8 cellular contexts compared by ENCODE assay signal in genomic region chr15:79431636-79432344, GRCh38. TPM values are rescaled to one million over a fixed set of nuclear protein-coding genes. Genes with fewer than 3 reads are reported as not detected.
DNase-seq lines count a peak whose midpoint lies in the region; ATAC-seq and TF ChIP-seq lines count a peak whose summit lies in the region.

TSS of gene MINAR1 (plus strand) at chr15:79432336. CDS start at chr15:79456148, 23,812 bp downstream.

- H4K91ac ChIP-seq in H9 (ENCODE audit: insufficient read length, low read depth, low read length): no peak within 1 kb of the TSS

- H4K5ac ChIP-seq in H9 (ENCODE audit: insufficient read length, low read depth, low read length): no peak within 1 kb of the TSS

- no peak within 1 kb of the TSS for H3K23ac ChIP-seq in H9 (ENCODE audit: insufficient read length, low read depth, low read length)

- H3T11ph ChIP-seq in H9 (ENCODE audit: low read length): no peak within 1 kb of the TSS

- no peak within 1 kb of the TSS for H2AK5ac ChIP-seq in H9 (ENCODE audit: insufficient read length, low read length)

- H3K4ac ChIP-seq in H9 (ENCODE audit: low read depth, low read length): no peak within 1 kb of the TSS

- peaks cover 92% of the 10 kb centered on the region for H3K27me3 Mint-ChIP-seq in H9 (ENCODE audit: low read depth)
- H3K27me3 Mint-ChIP-seq in activated naive CD8-positive, alpha-beta T cell treated with anti-CD3 and anti-CD28 coated beads, Interleukin-2, amount 50 U/mL, for 24 hours: peaks cover 52% of the 10 kb centered on the region

- H3K79me2 ChIP-seq in H9 (ENCODE audit: insufficient read depth, low read length) (no peaks in the 10 kb centered on the region), hepatocyte (no peaks in the 10 kb centered on the region), smooth muscle cell (ENCODE audit: low read depth) (peaks cover 28% of the 10 kb centered on the region)

- no peak within 1 kb of the TSS for H2AFZ ChIP-seq in H9 (ENCODE audit: low read length)
- peak within 1 kb of the TSS; percentile 71 for H2AFZ ChIP-seq in hepatocyte
- H2AFZ ChIP-seq in smooth muscle cell (ENCODE audit: low read depth): peak within 1 kb of the TSS; percentile 68

- DNase-seq in AG08396 (ENCODE audit: low spot score): peak; percentile 69
- DNase-seq in H9: peak; percentile 47
- peak; percentile 11 for DNase-seq in activated naive CD8-positive, alpha-beta T cell treated with anti-CD3 and anti-CD28 coated beads, Interleukin-2, amount 50 U/mL, for 24 hours
- DNase-seq in hepatocyte (ENCODE audit: low spot score): peak; percentile 65
- DNase-seq in smooth muscle cell (lab: John Stamatoyannopoulos, UW; ENCODE audit: unreplicated experiment): peak; percentile 31
- DNase-seq in activated effector memory CD4-positive, alpha-beta T cell treated with anti-CD3 and anti-CD28 coated beads, Interleukin-2, amount 50 U/mL, for 16 hours: no peak
- no peak for DNase-seq in GDM1 (lab: John Stamatoyannopoulos, UW)

- no peak within 1 kb of the TSS for H4K8ac ChIP-seq in H9 (replicated peaks; ENCODE audit: insufficient read length, low read depth, low read length)

- no peak within 1 kb of the TSS for H2BK20ac ChIP-seq in H9 (ENCODE audit: low read depth, low read length, poor library complexity, severe bottlenecking)

- peaks cover 24% of the 10 kb centered on the region for H3K23me2 ChIP-seq in H9 (ENCODE audit: insufficient read length, low read depth, low read length, poor library complexity, severe bottlenecking)

- peaks cover 0 to 2% (median 0%) of the 10 kb centered on the region in 3 experiments; a peak in 2 of 7 replicates for H3K36me3 Mint-ChIP-seq in H9 (ENCODE audit: insufficient read depth in 1 of 3, low read depth in 3 of 3)
- no peaks in the 10 kb centered on the region for H3K36me3 Mint-ChIP-seq in activated naive CD8-positive, alpha-beta T cell treated with anti-CD3 and anti-CD28 coated beads, Interleukin-2, amount 50 U/mL, for 24 hours (ENCODE audit: low read depth)

- peaks cover 9% of the 10 kb centered on the region for H3F3A ChIP-seq in smooth muscle cell (ENCODE audit: low read depth)

- H2BK12ac ChIP-seq in H9 (ENCODE audit: insufficient read length, low read depth, low read length): no peak within 1 kb of the TSS

- peak within 1 kb of the TSS; percentile 64 to 80 for H3K4me3 Mint-ChIP-seq in H9
- H3K4me3 Mint-ChIP-seq in activated naive CD8-positive, alpha-beta T cell treated with anti-CD3 and anti-CD28 coated beads, Interleukin-2, amount 50 U/mL, for 24 hours: no peak within 1 kb of the TSS

- no peak within 1 kb of the TSS for H3K56ac ChIP-seq in H9 (ENCODE audit: insufficient read length, low read depth, low read length)

- H2BK15ac ChIP-seq in H9 (ENCODE audit: low read depth, low read length): no peak within 1 kb of the TSS

- H3K9me3 Mint-ChIP-seq in H9: no peaks in the 10 kb centered on the region
- H3K9me3 Mint-ChIP-seq in activated naive CD8-positive, alpha-beta T cell treated with anti-CD3 and anti-CD28 coated beads, Interleukin-2, amount 50 U/mL, for 24 hours: no peaks in the 10 kb centered on the region

- no peak within 1 kb of the TSS for H3K18ac ChIP-seq in H9 (ENCODE audit: insufficient read length, low read depth, low read length)

- ATAC-seq in activated naive CD8-positive, alpha-beta T cell treated with anti-CD3 and anti-CD28 coated beads, Interleukin-2, amount 50 U/mL, for 24 hours: peak; percentile 60
- ATAC-seq in HG03342 (IDR thresholded peaks at IDR 0.05; ENCODE audit: unreplicated experiment): no peak

- H3K36me3 ChIP-seq in hepatocyte (replicated peaks; ENCODE audit: insufficient read depth, low read depth) (no peaks in the 10 kb centered on the region), smooth muscle cell (ENCODE audit: low read depth) (no peaks in the 10 kb centered on the region)

- TF ChIP-seq CTCF in H9 (conservative IDR thresholded peaks at IDR 0.05) (peak; percentile 50), hepatocyte (IDR thresholded peaks at IDR 0.05; ENCODE audit: poor library complexity) (no peak), smooth muscle cell (IDR thresholded peaks at IDR 0.05; ENCODE audit: borderline replicate concordance, insufficient read depth, poor library complexity, severe bottlenecking) (peak; percentile 45)

- H3K4me2 ChIP-seq in H9 (ENCODE audit: insufficient read depth, insufficient read length, low read length) (peak within 1 kb of the TSS; percentile 73), hepatocyte (peak within 1 kb of the TSS; percentile 99), smooth muscle cell (peak within 1 kb of the TSS; percentile 94)

- peaks cover 30 to 32% of the 10 kb centered on the region in 2 experiments for H3K4me1 Mint-ChIP-seq in H9
- H3K4me1 Mint-ChIP-seq in activated naive CD8-positive, alpha-beta T cell treated with anti-CD3 and anti-CD28 coated beads, Interleukin-2, amount 50 U/mL, for 24 hours: peaks cover 5% of the 10 kb centered on the region

- H3K9me3 ChIP-seq in H9 (ENCODE audit: control insufficient read depth, low read depth, low read length) (no peaks in the 10 kb centered on the region), hepatocyte (ENCODE audit: low read depth) (no peaks in the 10 kb centered on the region), smooth muscle cell (replicated peaks; ENCODE audit: low read depth) (no peaks in the 10 kb centered on the region)

- H3K14ac ChIP-seq in H9 (ENCODE audit: insufficient read depth, low read length): no peak within 1 kb of the TSS; the same call in 1 of the 2 replicates

- H3K4me3 ChIP-seq in hepatocyte (peak within 1 kb of the TSS; percentile 72), smooth muscle cell (peak within 1 kb of the TSS; percentile 68)

- no peaks in the 10 kb centered on the region for H3K9me2 ChIP-seq in hepatocyte (replicated peaks; ENCODE audit: insufficient read depth)

- H3K27ac Mint-ChIP-seq in H9: no peak within 1 kb of the TSS; a peak in 1 of 7 replicates
- H3K27ac Mint-ChIP-seq in activated naive CD8-positive, alpha-beta T cell treated with anti-CD3 and anti-CD28 coated beads, Interleukin-2, amount 50 U/mL, for 24 hours: no peak within 1 kb of the TSS

- H4K20me1 ChIP-seq in H9 (ENCODE audit: control insufficient read depth, insufficient read depth, insufficient read length) (no peaks in the 10 kb centered on the region), hepatocyte (ENCODE audit: insufficient read depth, poor library complexity, severe bottlenecking) (no peaks in the 10 kb centered on the region), smooth muscle cell (ENCODE audit: low read depth) (peaks cover 35% of the 10 kb centered on the region)

- H3K27ac ChIP-seq in H9 (ENCODE audit: insufficient read length, low read depth, low read length) (no peak within 1 kb of the TSS), hepatocyte (no peak within 1 kb of the TSS), smooth muscle cell (ENCODE audit: low read depth) (peak within 1 kb of the TSS; percentile 50)

- H2BK5ac ChIP-seq in H9 (ENCODE audit: insufficient read length, low read length): no peak within 1 kb of the TSS

- no peaks in the 10 kb centered on the region for H3K79me1 ChIP-seq in H9 (ENCODE audit: insufficient read depth, low read depth, low read length, poor library complexity, severe bottlenecking)

- H3K4me1 ChIP-seq in H9 (ENCODE audit: insufficient read depth, low read length): 0 out of 2 replicates have a peak, but pooled peaks cover 3% of the 10 kb centered on the region
- peaks cover 22% of the 10 kb centered on the region for H3K4me1 ChIP-seq in hepatocyte (ENCODE audit: insufficient read depth)
- H3K4me1 ChIP-seq in smooth muscle cell (ENCODE audit: low read depth): peaks cover 20% of the 10 kb centered on the region

- H3K27me3 ChIP-seq in H9 (ENCODE audit: insufficient read depth, low read length) (peaks cover 26% of the 10 kb centered on the region), hepatocyte (peaks cover 92% of the 10 kb centered on the region), smooth muscle cell (ENCODE audit: low read depth) (peaks cover 8% of the 10 kb centered on the region)

- H3K9ac ChIP-seq in H9 (ENCODE audit: extremely low read depth, insufficient read length, low read length) (no peak within 1 kb of the TSS), smooth muscle cell (ENCODE audit: low read depth) (peak within 1 kb of the TSS; percentile 74)

- H2BK120ac ChIP-seq in H9 (ENCODE audit: low read depth, low read length, poor library complexity, severe bottlenecking): no peak within 1 kb of the TSS

- no CpG with 5 or more reads among the region's 84 CpGs for WGBS in H9 (ENCODE audit: extremely low coverage, insufficient read length, low lambda C conversion rate)
- 2% methylated on average over 63 of the region's 84 CpGs for WGBS in hepatocyte (ENCODE audit: low lambda C conversion rate, missing lambda C conversion rate)
- WGBS in smooth muscle cell (ENCODE audit: low lambda C conversion rate): 2% methylated on average over 53 of the region's 84 CpGs

RNA-seq across cellular contexts. Expression of gene MINAR1, which starts in this region (rescaled TPM):
- 0.74 and 0.77 TPM in 2 replicates for total RNA-seq in H9 (2021)
- 1.3 TPM in 2 replicates for total RNA-seq in hepatocyte
- polyA plus RNA-seq in hepatocyte: 0.10 and 0.74 TPM in 2 replicates
- 21.3 and 26.7 TPM in 2 replicates for total RNA-seq in smooth muscle cell
- 0.98 and 4.9 TPM in 2 replicates for polyA plus RNA-seq in smooth muscle cell

Comparison
In these comparisons a context has a peak if more than half of its experiments do, and no peak if none do; other contexts are left out.
1. Peak in DNase-seq and H3K4me2 ChIP-seq in H9; RNA of the gene not detected or under 1 TPM.
2. DNase-seq: peak in AG08396 (single experiment), activated naive CD8-positive, alpha-beta T cell treated with anti-CD3 and anti-CD28 coated beads, Interleukin-2, amount 50 U/mL, for 24 hours (single experiment), hepatocyte (single experiment) and smooth muscle cell (single experiment); none in activated effector memory CD4-positive, alpha-beta T cell treated with anti-CD3 and anti-CD28 coated beads, Interleukin-2, amount 50 U/mL, for 16 hours (single experiment) and GDM1 (single experiment).
3. Peak in every context shown above with its lines, with median percentiles within 50 percentile points of each other: H3K4me2 ChIP-seq.